ENCODE assay signal across 2 cellular contexts in the genomic region with DNA sequence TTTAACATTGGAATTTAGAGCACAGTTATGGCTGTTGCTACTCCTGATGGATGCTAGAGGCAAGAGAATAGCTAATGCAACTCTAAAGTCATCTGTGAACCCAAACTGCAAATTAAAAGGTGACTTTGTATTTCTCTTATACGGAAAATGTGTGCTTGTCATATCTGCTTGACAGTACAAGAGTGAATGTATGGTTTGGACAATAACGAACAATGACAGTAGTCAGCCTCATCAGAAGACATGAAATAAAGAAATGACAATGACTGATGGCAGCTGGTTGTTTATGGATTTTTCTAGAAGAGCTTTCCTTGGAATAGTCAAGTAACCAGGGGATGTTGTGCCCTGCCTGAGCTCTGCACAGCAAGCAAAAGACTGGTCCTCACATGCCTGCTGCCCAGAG.
TF ChIP-seq lines count a peak whose summit lies in the region.

No MANE protein-coding gene starts in this region.

TF ChIP-seq in H1, 55 proteins besides CTCF, POLR2A, EP300 and RAD21:
- TF ChIP-seq CTBP2 (IDR thresholded peaks at IDR 0.05; ENCODE audit: borderline replicate concordance, insufficient read depth, insufficient read length, low read length), result no peak
- no peak for TF ChIP-seq HDAC2 (IDR thresholded peaks at IDR 0.05; ENCODE audit: borderline replicate concordance in 1 of 2, low read depth in 2 of 2, low read length in 2 of 2)
- no peak for TF ChIP-seq NANOG (IDR thresholded peaks at IDR 0.05; ENCODE audit: insufficient read depth, low read depth, low read length, poor library complexity, severe bottlenecking)
- no peak for TF ChIP-seq TCF12 (IDR thresholded peaks at IDR 0.05; ENCODE audit: low read depth, low read length)
- no peak for TF ChIP-seq EZH2 (IDR thresholded peaks at IDR 0.05; ENCODE audit: low read depth, low read length, severe bottlenecking)
- no peak for TF ChIP-seq CHD1 (IDR thresholded peaks at IDR 0.05; ENCODE audit: low read depth, low read length)
- TF ChIP-seq SIRT6 (IDR thresholded peaks at IDR 0.05; ENCODE audit: low read length), result no peak
- TF ChIP-seq HDAC6 (IDR thresholded peaks at IDR 0.05; ENCODE audit: low read depth, low read length), result no peak
- no peak for TF ChIP-seq TBP (IDR thresholded peaks at IDR 0.05; ENCODE audit: low read depth, low read length)
- TF ChIP-seq CEBPB (IDR thresholded peaks at IDR 0.05; ENCODE audit: low read depth, low read length), result no peak
- TF ChIP-seq BACH1 (IDR thresholded peaks at IDR 0.05; ENCODE audit: low read length), result no peak
- TF ChIP-seq ZNF274 (IDR thresholded peaks at IDR 0.05; ENCODE audit: borderline replicate concordance, extremely low read depth, low read length), result no peak
- TF ChIP-seq JUN (IDR thresholded peaks at IDR 0.05; ENCODE audit: low read depth, low read length), result no peak
- no peak for TF ChIP-seq JUND (IDR thresholded peaks at IDR 0.05; ENCODE audit: low read length)
TF ChIP-seq in H1: peak in this region for 0.

TF ChIP-seq in neural cell, 6 proteins besides CTCF, POLR2A, EP300 and RAD21:
- TF ChIP-seq MXI1 (conservative IDR thresholded peaks at IDR 0.05; ENCODE audit: poor library complexity, severe bottlenecking), result no peak
- TF ChIP-seq TAF1 (IDR thresholded peaks at IDR 0.05; ENCODE audit: low read depth), result no peak
- TF ChIP-seq POLR2AphosphoS5 (IDR thresholded peaks at IDR 0.05), result peak; percentile 61
